Comparison of ENCODE assay signal across 16 cellular contexts in the genomic region with DNA sequence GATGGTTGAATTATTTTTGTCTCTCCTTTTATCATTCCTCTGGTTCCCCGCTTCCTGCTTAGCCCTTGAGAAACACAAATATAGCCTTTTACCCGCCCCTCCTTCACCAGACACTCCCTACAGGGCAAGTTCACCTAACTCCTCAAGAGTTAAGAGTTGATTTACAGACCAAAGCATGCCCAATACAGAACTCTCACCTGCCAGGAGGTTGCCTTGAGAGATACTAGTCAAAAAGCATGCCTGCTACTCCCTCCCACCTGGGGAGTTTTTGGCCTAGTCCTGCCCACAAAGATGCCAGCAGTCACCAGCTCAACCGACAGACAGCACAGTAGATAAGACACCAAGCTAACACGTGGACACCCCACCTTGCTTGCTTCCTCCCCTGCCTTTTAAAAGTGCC. TPM values are rescaled to one million over a fixed set of nuclear protein-coding genes. Genes with fewer than 3 reads are reported as not detected.
A peak's percentile ranks its signal among the peaks of the same experiment; 100 is the strongest.
DNase-seq lines count a peak whose midpoint lies in the region; ATAC-seq, FAIRE-seq and TF ChIP-seq lines count a peak whose summit lies in the region.
"Had no signal": no experiment of that assay in that cellular context is flagged by ENCODE, and none has a peak within 500 bp of the region (broad histone marks: within the 10 kb centered on the region; RNA-seq: fewer than 3 reads in every experiment).

No MANE protein-coding gene starts in this region.

- peaks cover 12% of the 10 kb centered on the region for H3K36me3 Mint-ChIP-seq in neural crest cell (ENCODE audit: low read depth)
- H3K36me3 Mint-ChIP-seq in activated T-helper 1 cell treated with anti-CD3 and anti-CD28 coated beads, Interleukin-12 subunit alpha, Interleukin-12 subunit beta, Interleukin-2, Interleukin-4 antibody, amounts not matched to agents 30 ng/mL and 10 ng/mL and 1 ng/mL, durations not matched to agents 14 hours and 24 hours and 36 hours (ENCODE audit: low read depth), result peaks cover 2% of the 10 kb centered on the region

- no peak for TF ChIP-seq RAD21 in GM12878 (IDR thresholded peaks at IDR 0.05; ENCODE audit: insufficient read depth, low read depth, low read length)

- H3K36me3 ChIP-seq in GM12878 (ENCODE audit: control insufficient read depth in 2 of 2, insufficient read depth in 2 of 2, low read length in 1 of 2), result no peaks in the 10 kb centered on the region; a peak in 1 of 4 replicates

- H4K20me1 ChIP-seq in GM12878 (ENCODE audit: control insufficient read depth, insufficient read depth), result no peaks in the 10 kb centered on the region

- POLR2A ChIA-PET in GM12878 (lab: Charles Lee), result no interaction called here

- CTCF ChIA-PET in GM12878 (lab: Yijun Ruan, JAX), result interaction anchor here (0.6 to 1.2 kb wide), 3 partner anchors 11 to 40 kb away, joined by 3 to 4 read pairs (median 3); no protein-coding TSS in a partner anchor

- H3K79me2 ChIP-seq in GM12878 (ENCODE audit: control insufficient read depth, insufficient read depth, low read length), result no peaks in the 10 kb centered on the region; the same call in none of the 2 replicates

- WGBS in GM12878 (ENCODE audit: insufficient coverage, insufficient replicate concordance, low lambda C conversion rate, missing lambda C conversion rate), result 19% methylated on average over 4 of the region's 4 CpGs

- H3K9ac ChIP-seq in GM12878 (ENCODE audit: control insufficient read depth, insufficient read depth, low read length), result no peak overlapping the region

- peak overlapping the region; percentile 6 for H3K4me3 Mint-ChIP-seq in neural crest cell
- no peak overlapping the region for H3K4me3 Mint-ChIP-seq in activated T-helper 1 cell treated with anti-CD3 and anti-CD28 coated beads, Interleukin-12 subunit alpha, Interleukin-12 subunit beta, Interleukin-2, Interleukin-4 antibody, amounts not matched to agents 30 ng/mL and 10 ng/mL and 1 ng/mL, durations not matched to agents 14 hours and 24 hours and 36 hours

- in situ Hi-C loops in GM12878 (cut with MboI), result no loop called here

- H3K27ac ChIP-seq in GM12878 (ENCODE audit: control insufficient read depth, insufficient read depth), result no peak overlapping the region
- H3K27ac ChIP-seq: adrenal gland, gastrocnemius medialis, PC-9 had no signal

- BruUV-seq in GM12878 (replicated peaks; lab: Mats Ljungman, UMichigan), result no TSS peak

- H3K9me3 ChIP-seq in GM12878 (replicated peaks; ENCODE audit: control insufficient read depth, insufficient read depth, low read length), result peaks cover 2% of the 10 kb centered on the region; the same call in 1 of the 3 replicates
- H3K9me3 ChIP-seq: adrenal gland, gastrocnemius medialis had no signal

- no peak overlapping the region for H3K4me3 ChIP-seq in GM12878
- H3K4me3 ChIP-seq: adrenal gland, gastrocnemius medialis, PC-9 had no signal

- H3K4me2 ChIP-seq in GM12878 (ENCODE audit: control insufficient read depth, insufficient read depth), result no peak overlapping the region
- H3K4me2 ChIP-seq: PC-9 had no signal

- H3K9me3 Mint-ChIP-seq in neural crest cell, result peaks cover 2% of the 10 kb centered on the region
- H3K9me3 Mint-ChIP-seq in activated T-helper 1 cell treated with anti-CD3 and anti-CD28 coated beads, Interleukin-12 subunit alpha, Interleukin-12 subunit beta, Interleukin-2, Interleukin-4 antibody, amounts not matched to agents 30 ng/mL and 10 ng/mL and 1 ng/mL, durations not matched to agents 14 hours and 24 hours and 36 hours, result no peaks in the 10 kb centered on the region

- FAIRE-seq in GM12891 (lab: Jason Lieb, UNC) (peak; percentile 81), GM12878 (lab: Jason Lieb, UNC) (no peak)
- FAIRE-seq: G401.6 had no signal

- TF ChIP-seq POLR2A in GM12891 (IDR thresholded peaks at IDR 0.05; ENCODE audit: low read depth, low read length) (no peak), GM12878 (IDR thresholded peaks at IDR 0.05; ENCODE audit: low read depth, low read length) (no peak)

- RAD21 ChIA-PET in GM12878 (lab: Charles Lee; ENCODE audit: unreplicated experiment), result interaction anchor here (1.4 kb wide), 1 partner anchor 22 kb away, joined by 3 read pairs; no protein-coding TSS in a partner anchor

- no peaks in the 10 kb centered on the region for H3K27me3 ChIP-seq in GM12878 (replicated peaks in 1 of 2; ENCODE audit: control insufficient read depth in 2 of 2, insufficient read depth in 2 of 2, low read length in 1 of 2)
- H3K27me3 ChIP-seq: adrenal gland, gastrocnemius medialis had no signal

- DNase-seq in GM12891 (ENCODE audit: insufficient read length, low spot score), result no peak
- no peak for DNase-seq in GM12878 (ENCODE audit: low read depth, low spot score)
- no peak for DNase-seq in neural crest cell (ENCODE audit: low read depth, low spot score)
- DNase-seq in NOMO-1 (lab: John Stamatoyannopoulos, UW; ENCODE audit: unreplicated experiment in 2 of 2), result no peak
- no peak for DNase-seq in NCI-H748 treated with DMSO at 0.1 percent for 48 hours (lab: John Stamatoyannopoulos, UW)
- no peak for DNase-seq in activated T-helper 1 cell treated with anti-CD3 and anti-CD28 coated beads, Interleukin-12 subunit alpha, Interleukin-12 subunit beta, Interleukin-2, Interleukin-4 antibody, amounts not matched to agents 30 ng/mL and 10 ng/mL and 1 ng/mL, durations not matched to agents 14 hours and 24 hours and 36 hours (ENCODE audit: low spot score)
- DNase-seq: activated T-cell treated with anti-CD3 and anti-CD28 coated beads for 4 hours; adrenal gland; gastrocnemius medialis; mesenchymal stem cell; NCI-H187; NCI-H524; PC-9; stimulated activated naive CD8-positive, alpha-beta T cell treated with anti-CD3 and anti-CD28 coated beads, Interleukin-15, Interleukin-2, amounts not matched to agents 100 U/mL and 50 U/mL, for 24 hours had no signal

- intact Hi-C loops in GM12878 (cut with micrococcal nuclease; ENCODE audit: unreplicated experiment), result no loop called here
- intact Hi-C loops in activated T-helper 1 cell treated with anti-CD3 and anti-CD28 coated beads, Interleukin-12 subunit alpha, Interleukin-12 subunit beta, Interleukin-2, Interleukin-4 antibody, amounts not matched to agents 30 ng/mL and 10 ng/mL and 1 ng/mL, durations not matched to agents 14 hours and 24 hours and 36 hours (cut with micrococcal nuclease), result no loop called here

- peak; percentile 57 for ATAC-seq in HG03175 (IDR thresholded peaks at IDR 0.05; ENCODE audit: unreplicated experiment)
- peak; percentile 54 for ATAC-seq in GM12878
- ATAC-seq: gastrocnemius medialis; stimulated activated naive CD8-positive, alpha-beta T cell treated with anti-CD3 and anti-CD28 coated beads, Interleukin-15, Interleukin-2, amounts not matched to agents 100 U/mL and 50 U/mL, for 24 hours had no signal

- no peaks in the 10 kb centered on the region for H3K27me3 Mint-ChIP-seq in neural crest cell (ENCODE audit: low read depth)
- peaks cover 32% of the 10 kb centered on the region for H3K27me3 Mint-ChIP-seq in activated T-helper 1 cell treated with anti-CD3 and anti-CD28 coated beads, Interleukin-12 subunit alpha, Interleukin-12 subunit beta, Interleukin-2, Interleukin-4 antibody, amounts not matched to agents 30 ng/mL and 10 ng/mL and 1 ng/mL, durations not matched to agents 14 hours and 24 hours and 36 hours (ENCODE audit: insufficient read depth)

- TF ChIP-seq CTCF in GM12878 (IDR thresholded peaks at IDR 0.05 in 2 of 3, conservative IDR thresholded peaks at IDR 0.05 in 1 of 3; ENCODE audit: control insufficient read depth in 2 of 3, extremely low read depth in 1 of 3, insufficient read depth in 1 of 3, low read depth in 3 of 3, low read length in 3 of 3) (no peak), neural crest cell (conservative IDR thresholded peaks at IDR 0.05) (no peak)

- 0 out of 2 replicates have a peak, but pooled peaks cover 2% of the 10 kb centered on the region for H3K4me1 ChIP-seq in GM12878 (ENCODE audit: control insufficient read depth, insufficient read depth, low read length)
- H3K4me1 ChIP-seq: gastrocnemius medialis had no signal

- no peak for TF ChIP-seq EP300 in GM12878 (IDR thresholded peaks at IDR 0.05; ENCODE audit: borderline replicate concordance in 1 of 2, control insufficient read depth in 1 of 2, low read depth in 2 of 2, low read length in 2 of 2)

- H2AFZ ChIP-seq in GM12878 (ENCODE audit: control insufficient read depth, low read depth, low read length), result no peak overlapping the region
- H2AFZ ChIP-seq: PC-9 had no signal

- no peak overlapping the region for H3K27ac Mint-ChIP-seq in neural crest cell (ENCODE audit: unreplicated experiment)
- H3K27ac Mint-ChIP-seq in activated T-helper 1 cell treated with anti-CD3 and anti-CD28 coated beads, Interleukin-12 subunit alpha, Interleukin-12 subunit beta, Interleukin-2, Interleukin-4 antibody, amounts not matched to agents 30 ng/mL and 10 ng/mL and 1 ng/mL, durations not matched to agents 14 hours and 24 hours and 36 hours, result no peak overlapping the region

- no peaks in the 10 kb centered on the region for H3K4me1 Mint-ChIP-seq in neural crest cell
- H3K4me1 Mint-ChIP-seq in activated T-helper 1 cell treated with anti-CD3 and anti-CD28 coated beads, Interleukin-12 subunit alpha, Interleukin-12 subunit beta, Interleukin-2, Interleukin-4 antibody, amounts not matched to agents 30 ng/mL and 10 ng/mL and 1 ng/mL, durations not matched to agents 14 hours and 24 hours and 36 hours (ENCODE audit: low read depth), result peaks cover 14% of the 10 kb centered on the region

- SMC1A ChIA-PET in GM12878 (lab: Charles Lee; ENCODE audit: uncharacterized antibody, unreplicated experiment), result interaction anchor here (1.0 kb wide), 1 partner anchor 22 kb away, joined by 3 read pairs; no protein-coding TSS in a partner anchor

RNA-seq across cellular contexts. Expression of a gene that starts 11.2 kb away (rescaled TPM):
- polyA plus RNA-seq in GM12891 (2012; ENCODE audit: low read depth, missing spikeins), result 95.1 TPM
- total RNA-seq in GM12878 (2013; cell fraction: nucleolus; rRNA removed), result 344 and 379 TPM in 2 replicates
- 3.7 and 4.2 TPM in 2 replicates for total RNA-seq in GM12878 (2014; rRNA removed)
- total RNA-seq in GM12878 (2014; rRNA removed; fragmentation: Illumina TruSeq; extraction: Trizol), result 2.6 and 3.4 TPM in 2 replicates
- total RNA-seq in GM12878 (2021), result 3.3 and 3.5 TPM in 2 replicates
- polyA plus RNA-seq in GM12878 (2011; ENCODE audit: low read depth), result 39.2 TPM
- 134 and 192 TPM in 2 replicates for polyA plus RNA-seq in GM12878 (2011; rRNA removed)
- polyA plus RNA-seq in GM12878 (2011; cell fraction: cytosol; rRNA removed), result 157 and 254 TPM in 2 replicates
- polyA plus RNA-seq in GM12878 (2011; cell fraction: nucleus; rRNA removed), result 130 and 231 TPM in 2 replicates
- 66.3 and 79.3 TPM in 2 replicates for polyA plus RNA-seq in GM12878 (2012)
- 4.3 and 4.4 TPM in 2 replicates for polyA plus RNA-seq in GM12878 (2014; fragmentation: Illumina TruSeq; extraction: Trizol)
- 1 to 10 TPM in 1 of 2 experiments, under 1 TPM in 1; 0.71 to 1.1 TPM for polyA plus RNA-seq in GM12878 (2014; fragmentation: Nextera tagmentation; extraction: Ambion mirVana)
- polyA plus RNA-seq in GM12878 (2014; rRNA removed), result 3.4 and 3.9 TPM in 2 replicates
- polyA plus RNA-seq in GM12878 (2016; fragmentation: Nextera tagmentation; extraction: Ambion mirVana), result 10 to 100 TPM; 11.1 to 11.3 TPM
- polyA minus RNA-seq in GM12878 (2011; rRNA and poly(A)+ RNA removed), result 119 and 127 TPM in 2 replicates
- 25.0 and 25.4 TPM in 2 replicates for polyA minus RNA-seq in GM12878 (2011; cell fraction: cytosol; rRNA and poly(A)+ RNA removed)
- 37.6 and 39.7 TPM in 2 replicates for polyA minus RNA-seq in GM12878 (2011; cell fraction: nucleus; rRNA and poly(A)+ RNA removed)
- 35.3 and 37.0 TPM in 2 replicates for total RNA-seq in neural crest cell
- 1.3 and 2.2 TPM in 2 replicates for total RNA-seq in activated T-helper 1 cell treated with anti-CD3 and anti-CD28 coated beads, Interleukin-12 subunit alpha, Interleukin-12 subunit beta, Interleukin-2, Interleukin-4 antibody, amounts not matched to agents 30 ng/mL and 10 ng/mL and 1 ng/mL, durations not matched to agents 14 hours and 24 hours and 36 hours

RNA-seq across cellular contexts. Expression of a gene that starts 56.9 kb away (rescaled TPM):
- 14.9 TPM for polyA plus RNA-seq in GM12891 (2012; ENCODE audit: low read depth, missing spikeins)
- total RNA-seq in GM12878 (2013; cell fraction: nucleolus; rRNA removed), result 28.4 and 31.3 TPM in 2 replicates
- total RNA-seq in GM12878 (2014; rRNA removed) (15.6 and 18.6 TPM in 2 replicates), GM12878 (2014; rRNA removed; fragmentation: Illumina TruSeq; extraction: Trizol) (23.6 and 23.8 TPM in 2 replicates), GM12878 (2021) (16.0 and 16.5 TPM in 2 replicates), neural crest cell (17.8 and 19.8 TPM in 2 replicates)
- 12.9 TPM for polyA plus RNA-seq in GM12878 (2011; ENCODE audit: low read depth)
- polyA plus RNA-seq in GM12878 (2011; rRNA removed) (21.5 and 31.3 TPM in 2 replicates), GM12878 (2014; fragmentation: Illumina TruSeq; extraction: Trizol) (25.8 and 31.6 TPM in 2 replicates), GM12878 (2014; fragmentation: Nextera tagmentation; extraction: Ambion mirVana) (10 to 100 TPM; 10.9 to 13.9 TPM), GM12878 (2014; rRNA removed) (15.5 and 17.9 TPM in 2 replicates), GM12878 (2016; fragmentation: Nextera tagmentation; extraction: Ambion mirVana) (10 to 100 TPM; 23.9 to 30.1 TPM)
- polyA plus RNA-seq in GM12878 (2011; cell fraction: cytosol; rRNA removed), result 10.0 and 11.8 TPM in 2 replicates
- 12.1 and 12.3 TPM in 2 replicates for polyA plus RNA-seq in GM12878 (2011; cell fraction: nucleus; rRNA removed)
- 18.0 and 20.7 TPM in 2 replicates for polyA plus RNA-seq in GM12878 (2012)
- 9.5 and 14.2 TPM in 2 replicates for polyA minus RNA-seq in GM12878 (2011; rRNA and poly(A)+ RNA removed)
- polyA minus RNA-seq in GM12878 (2011; cell fraction: cytosol; rRNA and poly(A)+ RNA removed), result 7.3 and 9.5 TPM in 2 replicates
- 6.8 and 10.0 TPM in 2 replicates for polyA minus RNA-seq in GM12878 (2011; cell fraction: nucleus; rRNA and poly(A)+ RNA removed)
- 22.2 and 22.6 TPM in 2 replicates for total RNA-seq in activated T-helper 1 cell treated with anti-CD3 and anti-CD28 coated beads, Interleukin-12 subunit alpha, Interleukin-12 subunit beta, Interleukin-2, Interleukin-4 antibody, amounts not matched to agents 30 ng/mL and 10 ng/mL and 1 ng/mL, durations not matched to agents 14 hours and 24 hours and 36 hours
